8 cellular contexts compared by ENCODE assay signal in genomic region chr7:99326408-99326782, GRCh38. TPM values are rescaled to one million over a fixed set of nuclear protein-coding genes. Genes with fewer than 3 reads are reported as not detected.
DNase-seq lines count a peak whose midpoint lies in the region; ATAC-seq, FAIRE-seq and TF ChIP-seq lines count a peak whose summit lies in the region.

No MANE protein-coding gene starts in this region.

- POLR2A ChIA-PET in AG04450 (lab: Yijun Ruan, JAX): no interaction called here

- ATAC-seq in HG03039 (IDR thresholded peaks at IDR 0.05; ENCODE audit: unreplicated experiment) (no peak), GM18858 (IDR thresholded peaks at IDR 0.05; ENCODE audit: unreplicated experiment) (no peak)

- FAIRE-seq in bronchial epithelial cell (lab: Jason Lieb, UNC): no peak

- H3K27me3 ChIP-seq in AG04450 (ENCODE audit: control insufficient read depth, insufficient read depth, low read length) (no peaks in the 10 kb centered on the region), HUES64 (ENCODE audit: insufficient read depth, low read length) (no peaks in the 10 kb centered on the region), bronchial epithelial cell (ENCODE audit: control insufficient read depth, insufficient read depth, low read length) (no peaks in the 10 kb centered on the region), muscle layer of duodenum (ENCODE audit: low read depth, low read length) (no peaks in the 10 kb centered on the region)

- H3K4me3 ChIP-seq in AG04450 (ENCODE audit: low read depth, low read length) (peak overlapping the region; percentile 97), HUES64 (ENCODE audit: low read length) (peak overlapping the region; percentile 81), bronchial epithelial cell (ENCODE audit: low read depth, low read length) (peak overlapping the region; percentile 95), muscle layer of duodenum (ENCODE audit: low read depth in 1 of 2, low read length in 2 of 2) (peak overlapping the region; percentile 97 to 99)

- no peaks in the 10 kb centered on the region for H3K9me3 ChIP-seq in AG04450 (ENCODE audit: control insufficient read depth, insufficient read depth, low read length)
- no peaks in the 10 kb centered on the region for H3K9me3 ChIP-seq in HUES64 (ENCODE audit: insufficient read depth, low read depth, low read length)
- H3K9me3 ChIP-seq in muscle layer of duodenum (ENCODE audit: control insufficient read depth in 1 of 2, low read length in 2 of 2): no peaks in the 10 kb centered on the region

- H3K9ac ChIP-seq in HUES64 (ENCODE audit: low read depth, low read length): peak overlapping the region; percentile 86

- no peak for DNase-seq in AG04450 (ENCODE audit: low read depth, low spot score)
- peak; percentile 4 for DNase-seq in bronchial epithelial cell (ENCODE audit: low read depth)
- DNase-seq in GM19238 (ENCODE audit: insufficient read length, low spot score): no peak
- no peak for DNase-seq in posterior vena cava (ENCODE audit: low spot score)

- intact Hi-C loops in posterior vena cava (cut with DNase I): no loop called here

- H3K36me3 ChIP-seq in HUES64 (ENCODE audit: insufficient read depth, low read length) (no peaks in the 10 kb centered on the region), bronchial epithelial cell (ENCODE audit: control insufficient read depth, insufficient read depth, low read length) (no peaks in the 10 kb centered on the region), muscle layer of duodenum (ENCODE audit: control insufficient read depth in 1 of 2, insufficient read depth in 2 of 2, low read length in 2 of 2) (peaks cover 0 to 3% of the 10 kb centered on the region in 2 donors)

- TF ChIP-seq CTCF in AG04450 (IDR thresholded peaks at IDR 0.05; ENCODE audit: low read depth, low read length) (no peak), bronchial epithelial cell (IDR thresholded peaks at IDR 0.05; ENCODE audit: insufficient read depth, low read length, severe bottlenecking) (no peak)

- CTCF ChIA-PET in AG04450 (lab: Charles Lee): interaction anchor here (1.0 to 1.6 kb wide), 2 partner anchors 13 to 290 kb away, joined by 4 to 10 read pairs; no protein-coding TSS in a partner anchor

- no peaks in the 10 kb centered on the region for H3K4me1 ChIP-seq in HUES64 (ENCODE audit: insufficient read depth, low read length)
- peaks cover 12 to 42% of the 10 kb centered on the region in 2 donors for H3K4me1 ChIP-seq in muscle layer of duodenum (ENCODE audit: control insufficient read depth in 1 of 2, insufficient read depth in 2 of 2, low read length in 2 of 2)

- WGBS in HUES64: 7% methylated on average over 10 of the region's 10 CpGs

- H3K27ac ChIP-seq in AG04450 (ENCODE audit: low read depth, low read length) (peak overlapping the region; percentile 47), HUES64 (ENCODE audit: low read depth, low read length) (no peak overlapping the region; the same call in 1 of the 2 replicates), muscle layer of duodenum (ENCODE audit: low read length) (peak overlapping the region; percentile 85)

RNA-seq across cellular contexts. Expression of gene ARPC1A, which starts 0.7 kb away (rescaled TPM):
- polyA plus RNA-seq in AG04450 (2011; rRNA removed): 259 and 282 TPM in 2 replicates
- polyA minus RNA-seq in AG04450 (2011; rRNA and poly(A)+ RNA removed): 272 and 319 TPM in 2 replicates
- 114 TPM for polyA plus RNA-seq in HUES64 (2013, experiment 1 of 2)
- polyA plus RNA-seq in HUES64 (2013, experiment 2 of 2): 122 TPM
- 234 and 269 TPM in 2 replicates for total RNA-seq in bronchial epithelial cell
- 10 to 100 TPM; 74.4 to 85.5 TPM for total RNA-seq in posterior vena cava

RNA-seq across cellular contexts. Expression of gene ARPC1B, which starts 48.1 kb away (rescaled TPM):
- 190 and 245 TPM in 2 replicates for polyA plus RNA-seq in AG04450 (2011; rRNA removed)
- 69.5 and 83.5 TPM in 2 replicates for polyA minus RNA-seq in AG04450 (2011; rRNA and poly(A)+ RNA removed)
- 57.8 TPM for polyA plus RNA-seq in HUES64 (2013, experiment 1 of 2)
- 75.3 TPM for polyA plus RNA-seq in HUES64 (2013, experiment 2 of 2)
- 336 and 569 TPM in 2 replicates for total RNA-seq in bronchial epithelial cell
- total RNA-seq in posterior vena cava: 100 to 1,000 TPM; 102 to 144 TPM

RNA-seq across cellular contexts. Expression of gene MYH16, which starts 53.8 kb away (rescaled TPM):
- polyA plus RNA-seq in AG04450 (2011; rRNA removed): not detected in 2 replicates
- not detected in 2 replicates for polyA minus RNA-seq in AG04450 (2011; rRNA and poly(A)+ RNA removed)
- not detected for polyA plus RNA-seq in HUES64 (2013, experiment 1 of 2)
- not detected for polyA plus RNA-seq in HUES64 (2013, experiment 2 of 2)
- 0.26 and 0.53 TPM in 2 replicates for total RNA-seq in bronchial epithelial cell
- total RNA-seq in posterior vena cava: not detected
